10 cellular contexts compared by ENCODE assay signal in the genomic region with DNA sequence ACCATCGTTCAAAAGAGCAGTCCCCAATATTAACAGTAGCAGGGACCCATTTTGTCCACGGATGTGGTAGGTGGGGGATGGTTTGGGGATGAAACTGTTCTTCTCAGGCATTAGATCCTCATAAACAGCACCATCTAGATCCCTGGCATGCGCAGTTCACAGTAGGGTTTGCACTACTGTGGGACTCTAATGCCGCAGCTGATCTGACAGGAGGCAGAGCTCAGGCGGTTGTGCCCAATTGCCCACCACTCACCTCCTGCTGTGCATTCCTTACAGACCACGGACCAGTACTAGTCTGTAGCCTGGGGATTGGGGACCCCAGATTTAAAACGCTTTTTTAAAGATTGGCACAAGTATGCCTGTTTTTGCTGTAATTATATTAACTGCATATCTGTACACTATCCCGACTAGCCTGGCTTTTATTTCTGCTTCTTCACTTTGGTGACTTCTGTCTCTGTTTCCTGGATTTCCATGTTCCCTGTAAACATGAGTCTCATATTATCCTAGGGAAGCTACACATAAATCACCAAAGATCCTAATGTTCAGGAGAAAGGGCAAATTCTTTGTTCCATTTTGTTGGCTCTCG.
DNase-seq lines count a peak whose midpoint lies in the region; ATAC-seq and TF ChIP-seq lines count a peak whose summit lies in the region.
"Had no signal": no experiment of that assay in that cellular context is flagged by ENCODE, and none has a peak within 500 bp of the region (broad histone marks: within the 10 kb centered on the region; RNA-seq: fewer than 3 reads in every experiment).

No MANE protein-coding gene starts in this region.

- no peak overlapping the region for H2AK5ac ChIP-seq in neuronal stem cell (ENCODE audit: low read depth, low read length)

- H3K4me1 ChIP-seq in ACC112 (ENCODE audit: control insufficient read depth, insufficient read depth, low read length, unreplicated experiment): peaks cover 36% of the 10 kb centered on the region
- H3K4me1 ChIP-seq in esophagus muscularis mucosa: peaks cover 42 to 48% (median 44%) of the 10 kb centered on the region in 4 donors
- peaks cover 3 to 6% of the 10 kb centered on the region in 2 donors for H3K4me1 ChIP-seq in neuronal stem cell (ENCODE audit: control insufficient read depth in 2 of 2, insufficient read depth in 1 of 2, low read depth in 1 of 2, low read length in 2 of 2)

- intact Hi-C loops in esophagus muscularis mucosa (cut with DNase I): loop anchor here (5.0 kb wide), 1 partner anchor 105 kb away; no protein-coding TSS in a partner anchor

- no peak overlapping the region for H3K14ac ChIP-seq in neuronal stem cell (ENCODE audit: low read length)

- ATAC-seq in GM21526 (IDR thresholded peaks at IDR 0.05; ENCODE audit: low FRiP score, unreplicated experiment): no peak

- no peaks in the 10 kb centered on the region for H3K9me3 ChIP-seq in esophagus muscularis mucosa
- H3K9me3 ChIP-seq in neuronal stem cell (replicated peaks in 1 of 2; ENCODE audit: control insufficient read depth in 2 of 2, insufficient read depth in 1 of 2, low read depth in 1 of 2, low read length in 2 of 2): no peaks in the 10 kb centered on the region
- H3K9me3 ChIP-seq: testis had no signal

- H3K23ac ChIP-seq in neuronal stem cell (ENCODE audit: low read depth, low read length, poor library complexity): no peak overlapping the region

- no peak for TF ChIP-seq EP300 in esophagus muscularis mucosa (IDR thresholded peaks at IDR 0.05)

- TF ChIP-seq POLR2A in NB4 (IDR thresholded peaks at IDR 0.05; ENCODE audit: extremely low read depth, insufficient read length) (no peak), esophagus muscularis mucosa (IDR thresholded peaks at IDR 0.05; ENCODE audit: low read depth) (no peak)

- H3K36me3 ChIP-seq in ACC112 (ENCODE audit: insufficient read depth, low read length) (no peaks in the 10 kb centered on the region; the same call in 1 of the 2 replicates), esophagus muscularis mucosa (no peaks in the 10 kb centered on the region), neuronal stem cell (replicated peaks in 1 of 2; ENCODE audit: control insufficient read depth in 2 of 2, insufficient read depth in 2 of 2, low read length in 2 of 2) (no peaks in the 10 kb centered on the region)

- H3K4ac ChIP-seq in neuronal stem cell (ENCODE audit: low read length): no peak overlapping the region

- H2BK5ac ChIP-seq in neuronal stem cell (ENCODE audit: low read length): no peak overlapping the region

- H4K91ac ChIP-seq in neuronal stem cell (ENCODE audit: low read depth, low read length, poor library complexity): no peak overlapping the region

- H2BK12ac ChIP-seq in neuronal stem cell (ENCODE audit: low read length): no peak overlapping the region

- H3K27ac ChIP-seq in ACC112 (ENCODE audit: low read depth, low read length) (peak overlapping the region; percentile 96), esophagus muscularis mucosa (replicated peaks in 1 of 4) (peak overlapping the region; percentile 89 to 92 (median 90)), neuronal stem cell (replicated peaks; ENCODE audit: low read length) (no peak overlapping the region)

- WGBS in esophagus muscularis mucosa: 40% methylated on average over 9 of the region's 9 CpGs
- no CpG with 5 or more reads among the region's 9 CpGs for WGBS in neuronal stem cell (ENCODE audit: extremely low coverage in 2 of 2, insufficient read length in 2 of 2, insufficient replicate concordance in 1 of 2), 2 donors

- no peak overlapping the region for H2AFZ ChIP-seq in ACC112 (ENCODE audit: low read length, unreplicated experiment)
- peak overlapping the region; percentile 32 for H2AFZ ChIP-seq in neuronal stem cell (ENCODE audit: low read length)

- TF ChIP-seq CTCF in NB4 (IDR thresholded peaks at IDR 0.05; ENCODE audit: low read depth, low read length) (no peak), esophagus muscularis mucosa (IDR thresholded peaks at IDR 0.05) (no peak), GM20000 (IDR thresholded peaks at IDR 0.05; ENCODE audit: extremely low read depth, missing control alignments) (no peak)

- peak overlapping the region; percentile 13; the same call in 1 of the 2 replicates for H3K4me3 ChIP-seq in ACC112 (ENCODE audit: low read depth, low read length)
- peak overlapping the region; percentile 10 for H3K4me3 ChIP-seq in NB4 (ENCODE audit: low read depth, low read length)
- H3K4me3 ChIP-seq in esophagus muscularis mucosa: peak overlapping the region in 3 of 4 donors; percentile 1 to 15 (median 14)
- no peak overlapping the region for H3K4me3 ChIP-seq in neuronal stem cell (ENCODE audit: low read length in 2 of 2)
- H3K4me3 ChIP-seq: testis had no signal

- H2BK15ac ChIP-seq in neuronal stem cell (ENCODE audit: low read length): no peak overlapping the region

- no peaks in the 10 kb centered on the region for H3K79me2 ChIP-seq in ACC112 (ENCODE audit: control insufficient read depth, insufficient read depth, low read length, unreplicated experiment)

- H3K9ac ChIP-seq in neuronal stem cell (ENCODE audit: low read depth, low read length, poor library complexity): no peak overlapping the region

- no peak overlapping the region for H3K4me2 ChIP-seq in neuronal stem cell (ENCODE audit: insufficient read depth, low read length, poor library complexity, severe bottlenecking)

- DNase-seq in NB4 (ENCODE audit: low read depth) (peak; percentile 54), esophagus muscularis mucosa (ENCODE audit: extremely low spot score) (no peak), neuronal stem cell (ENCODE audit: low spot score) (no peak), Kasumi-1 (lab: John Stamatoyannopoulos, UW) (no peak), GM20000 (ENCODE audit: low spot score) (no peak), NCI-H1048 (lab: John Stamatoyannopoulos, UW) (no peak)
- DNase-seq: CD4-positive, alpha-beta T cell had no signal

- H3K27me3 ChIP-seq in ACC112 (ENCODE audit: insufficient read depth, low read length) (no peaks in the 10 kb centered on the region), esophagus muscularis mucosa (no peaks in the 10 kb centered on the region), neuronal stem cell (ENCODE audit: control insufficient read depth in 3 of 3, insufficient read depth in 3 of 3, low read depth in 1 of 3, low read length in 3 of 3) (no peaks in the 10 kb centered on the region)
- H3K27me3 ChIP-seq: testis had no signal

- no peak overlapping the region for H3K18ac ChIP-seq in neuronal stem cell (ENCODE audit: low read length)

- H4K8ac ChIP-seq in neuronal stem cell (ENCODE audit: low read depth, low read length): no peak overlapping the region

- no peaks in the 10 kb centered on the region for H3K79me1 ChIP-seq in neuronal stem cell (ENCODE audit: low read depth, low read length)

- H2BK120ac ChIP-seq in neuronal stem cell (ENCODE audit: low read depth, low read length): no peak overlapping the region

Comparison
In these comparisons a context has a peak if more than half of its experiments do, and no peak if none do; other contexts are left out.
1. H3K4me3 ChIP-seq: peak in ACC112 (single experiment), NB4 (single experiment) and esophagus muscularis mucosa (3 of 4); none in neuronal stem cell (0 of 2).